In the genomic region with DNA sequence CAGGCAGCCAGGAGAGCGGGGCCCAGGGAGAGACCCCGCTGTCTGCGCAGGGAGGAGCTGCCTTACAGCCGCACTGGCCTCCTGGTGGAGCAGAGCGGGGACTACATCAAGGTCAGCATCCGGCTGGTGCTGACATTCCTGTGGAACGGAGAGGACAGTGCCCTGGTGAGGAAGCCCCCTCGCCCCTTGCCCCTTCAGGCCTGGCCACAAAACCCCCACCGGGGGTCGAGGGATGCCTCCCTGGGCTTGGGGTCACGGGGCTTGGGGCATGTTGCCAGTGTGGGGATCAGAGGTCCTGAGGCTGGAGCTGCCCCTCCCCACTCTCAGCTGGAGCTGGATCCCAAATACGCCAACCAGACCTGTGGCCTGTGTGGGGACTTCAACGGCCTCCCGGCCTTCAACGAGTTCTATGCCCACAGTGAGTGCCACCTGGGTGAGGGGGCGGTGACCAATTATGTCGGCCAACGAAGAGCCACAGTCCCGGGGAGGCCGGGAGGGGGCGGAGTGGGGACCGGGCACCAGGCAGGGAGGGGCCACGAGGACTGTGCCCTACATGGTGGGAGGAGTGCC, we compare ENCODE assay signal across 16 cellular contexts. TPM values are rescaled to one million over a fixed set of nuclear protein-coding genes. Genes with fewer than 3 reads are reported as not detected.
DNase-seq lines count a peak whose midpoint lies in the region; ATAC-seq, FAIRE-seq and TF ChIP-seq lines count a peak whose summit lies in the region.
"Had no signal": no experiment of that assay in that cellular context is flagged by ENCODE, and none has a peak within 500 bp of the region (broad histone marks: within the 10 kb centered on the region; RNA-seq: fewer than 3 reads in every experiment).

No MANE protein-coding gene starts in this region.

- H3K9me1 ChIP-seq in K562 (ENCODE audit: control insufficient read depth, insufficient read depth, low read length) = peaks cover 2% of the 10 kb centered on the region

- H3K36me3 ChIP-seq in K562 (ENCODE audit: control insufficient read depth, insufficient read depth, low read length) (no peaks in the 10 kb centered on the region), OCI-LY7 (ENCODE audit: insufficient read depth, low read length) (no peaks in the 10 kb centered on the region)

- H3K9ac ChIP-seq in K562 (ENCODE audit: insufficient read depth in 1 of 2, low read depth in 2 of 2, low read length in 2 of 2) = no peak overlapping the region

- no TSS peak for BruUV-seq in K562 (replicated peaks; lab: Mats Ljungman, UMichigan)
- no TSS peak for BruUV-seq in OCI-LY7 (replicated peaks; lab: Mats Ljungman, UMichigan)

- ATAC-seq in K562 (peak; percentile 71), left colon (no peak), HG03354 (IDR thresholded peaks at IDR 0.05; ENCODE audit: poor library complexity, severe bottlenecking, unreplicated experiment) (no peak)
- ATAC-seq: GM12878 had no signal

- no peaks in the 10 kb centered on the region for H3K9me3 ChIP-seq in K562 (replicated peaks; ENCODE audit: control insufficient read depth, insufficient read depth, low read depth, low read length)
- H3K9me3 ChIP-seq in OCI-LY7 (ENCODE audit: low read length) = no peaks in the 10 kb centered on the region

- no peaks in the 10 kb centered on the region for H3K9me2 ChIP-seq in OCI-LY7 (ENCODE audit: insufficient read depth, low read length)

- H3K4me3 ChIP-seq in K562 = no peak overlapping the region
- no peak overlapping the region for H3K4me3 ChIP-seq in OCI-LY7 (ENCODE audit: low read depth, low read length, poor library complexity, severe bottlenecking)
- H3K4me3 ChIP-seq: GM12878 had no signal

- H3K4me1 ChIP-seq in K562 (replicated peaks in 1 of 2; ENCODE audit: control insufficient read depth in 2 of 2, insufficient read depth in 2 of 2, low read length in 2 of 2) (peaks cover 0 to 77% of the 10 kb centered on the region in 2 experiments; a peak in 2 of 5 replicates), OCI-LY7 (ENCODE audit: insufficient read depth, low read length, poor library complexity, severe bottlenecking) (no peaks in the 10 kb centered on the region)

- H2AFZ ChIP-seq in K562 (ENCODE audit: low read depth, low read length) (no peak overlapping the region), OCI-LY7 (ENCODE audit: low read length) (no peak overlapping the region)

- 2% methylated on average over 15 of the region's 23 CpGs for WGBS in K562 (ENCODE audit: insufficient coverage, low coverage, missing lambda C conversion rate)

- in situ Hi-C loops in K562 (cut with MboI) = no loop called here
- in situ Hi-C loops in GM13976 (cut with MboI; ENCODE audit: low sequenced_read_pairs, unreplicated experiment) = no loop called here

- intact Hi-C loops in K562 (cut with micrococcal nuclease) (no loop called here), left colon (cut with DNase I, micrococcal nuclease) (no loop called here), OCI-LY7 (cut with micrococcal nuclease; ENCODE audit: unreplicated experiment) (no loop called here)

- peak; percentile 51 for TF ChIP-seq CTCF in 22Rv1 (IDR thresholded peaks at IDR 0.05)
- TF ChIP-seq CTCF in GM12872 (IDR thresholded peaks at IDR 0.05; ENCODE audit: insufficient read depth, low read depth, low read length) = 0 out of 3 replicates have a peak, but pooled peaks have one; percentile 9
- TF ChIP-seq CTCF in K562 (IDR thresholded peaks at IDR 0.05 in 2 of 3, conservative IDR thresholded peaks at IDR 0.05 in 1 of 3; ENCODE audit: insufficient read depth in 2 of 3, low read depth in 1 of 3, low read length in 3 of 3) = peak in 2 of 3 experiments; percentile 11 to 43; a peak in 3 of 6 replicates
- TF ChIP-seq CTCF in GM13976 (IDR thresholded peaks at IDR 0.05; ENCODE audit: borderline replicate concordance, control extremely low read depth, extremely low read depth, insufficient read depth, missing control alignments) = no peak
- TF ChIP-seq CTCF in OCI-LY7 (conservative IDR thresholded peaks at IDR 0.05; ENCODE audit: low read length) = no peak

- no peak for TF ChIP-seq RAD21 in K562 (CRISPR knock-in tag; conservative IDR thresholded peaks at IDR 0.05 in 1 of 2, IDR thresholded peaks at IDR 0.05 in 1 of 2)

- H3K27ac ChIP-seq in 22Rv1 (no peak overlapping the region), K562 (ENCODE audit: extremely low read depth, low read depth, low read length) (no peak overlapping the region), OCI-LY7 (ENCODE audit: low read depth, low read length, poor library complexity, severe bottlenecking) (no peak overlapping the region)
- H3K27ac ChIP-seq: C4-2B had no signal

- FAIRE-seq in K562 (lab: Jason Lieb, UNC) = no peak
- FAIRE-seq: endothelial cell of umbilical vein, GM12878, HTR-8/SVneo had no signal

- peak; percentile 24 to 64 (median 60) for DNase-seq in K562 (ENCODE audit: extremely low read depth in 1 of 4, low spot score in 3 of 4)
- peak; percentile 13 to 25 for DNase-seq in left colon
- no peak for DNase-seq in GM13976 (ENCODE audit: low spot score)
- DNase-seq in HT-29 (ENCODE audit: low spot score) = no peak
- DNase-seq in OCI-LY7 (ENCODE audit: low spot score) = no peak
- DNase-seq: NCI-H1694 treated with DMSO at 0.1 percent for 48 hours; stimulated activated CD4-positive, alpha-beta T cell treated with anti-CD3 and anti-CD28 coated beads, Interleukin-4, amount 100 ng/mL, for 24 hours had no signal

- POLR2A ChIA-PET in K562 (lab: Yijun Ruan, JAX) (interaction anchor here (0.6 kb wide), 1 partner anchor 1689 kb away, joined by 5 read pairs; no protein-coding TSS in a partner anchor), OCI-LY7 (lab: Charles Lee) (no interaction called here)

- H3K79me2 ChIP-seq in K562 (ENCODE audit: control insufficient read depth, insufficient read depth, low read length) (no peaks in the 10 kb centered on the region), OCI-LY7 (ENCODE audit: insufficient read depth, low read depth, low read length) (no peaks in the 10 kb centered on the region)

- CTCF ChIA-PET in K562 (lab: Yijun Ruan, JAX; ENCODE audit: low intra/inter-chr PET ratio) = no interaction called here
- CTCF ChIA-PET in OCI-LY7 (lab: Charles Lee; ENCODE audit: unreplicated experiment) = no interaction called here

- H3K27me3 ChIP-seq in K562 (ENCODE audit: control insufficient read depth in 2 of 2, insufficient read depth in 2 of 2, low read length in 2 of 2) = peaks cover 0 to 51% of the 10 kb centered on the region in 2 experiments; a peak in 2 of 5 replicates

- no peak for TF ChIP-seq EP300 in K562 (IDR thresholded peaks at IDR 0.05; ENCODE audit: low read length)

- H4K20me1 ChIP-seq in K562 (replicated peaks; ENCODE audit: control insufficient read depth, insufficient read depth, low read length) = 0 out of 2 replicates have a peak, but pooled peaks cover 6% of the 10 kb centered on the region
- H4K20me1 ChIP-seq in OCI-LY7 (ENCODE audit: insufficient read depth, low read length) = no peaks in the 10 kb centered on the region

- no peak overlapping the region for H3K4me2 ChIP-seq in K562 (ENCODE audit: insufficient read depth, low read length)
- no peak overlapping the region for H3K4me2 ChIP-seq in OCI-LY7 (ENCODE audit: low read length)

- no peak for TF ChIP-seq POLR2A in K562 (conservative IDR thresholded peaks at IDR 0.05)

TF ChIP-seq in K562, 482 proteins besides CTCF, POLR2A, EP300 and RAD21:
- TF ChIP-seq PYGO2 (tag; IDR thresholded peaks at IDR 0.05) (no peak), NRF1 (conservative IDR thresholded peaks at IDR 0.05 in 1 of 2, IDR thresholded peaks at IDR 0.05 in 1 of 2) (0 out of 4 replicates have a peak, but pooled peaks of 1 of the 2 experiments have one; percentile 20)

RNA-seq across cellular contexts. Expression of gene MUC5B, which starts 4.2 kb away (rescaled TPM):
- not detected in 2 replicates for total RNA-seq in K562 (2011; cell fraction: chromatin; rRNA removed; ENCODE audit: low replicate concordance)
- total RNA-seq in K562 (2011; cell fraction: nucleolus; rRNA removed) = not detected in 2 replicates
- not detected in 2 replicates for total RNA-seq in K562 (2011; cell fraction: nucleoplasm; rRNA removed)
- total RNA-seq in K562 (2014; rRNA removed) (0.04 TPM in 1 of 2 replicates, not detected in the other), K562 (2014; rRNA removed; fragmentation: Illumina TruSeq; extraction: Trizol) (not detected in 2 replicates), K562 (2015; rRNA removed; fragmentation: Illumina TruSeq; extraction: Trizol) (not detected in 2 replicates), K562 (2021) (0.95 and 1.2 TPM in 2 replicates), left colon (100 to 1,000 TPM; 258 to 369 TPM), OCI-LY7 (2022) (0.02 TPM in 1 of 2 replicates, not detected in the other)
- polyA plus RNA-seq in K562 (2011; rRNA removed) (under 0.01 TPM in 1 of 2 replicates, not detected in the other), K562 (2014; fragmentation: Illumina TruSeq; extraction: Trizol) (0.01 TPM in 1 of 2 replicates, not detected in the other), K562 (2014; fragmentation: Nextera tagmentation; extraction: Ambion mirVana) (not detected), K562 (2014; rRNA removed) (0.04 TPM in 1 of 2 replicates, not detected in the other)
- 0.01 TPM in 2 replicates for polyA plus RNA-seq in K562 (2011; cell fraction: cytosol; rRNA removed)
- polyA plus RNA-seq in K562 (2011; cell fraction: nucleus; rRNA removed) = not detected in 2 replicates
- polyA plus RNA-seq in K562 (2012) = 0.03 TPM in 2 replicates
- not detected in 2 replicates for polyA minus RNA-seq in K562 (2011; rRNA and poly(A)+ RNA removed)
- not detected in 2 replicates for polyA minus RNA-seq in K562 (2011; cell fraction: cytosol; rRNA and poly(A)+ RNA removed)
- under 0.01 TPM in 1 of 2 replicates, not detected in the other for polyA minus RNA-seq in K562 (2011; cell fraction: nucleus; rRNA and poly(A)+ RNA removed)
- 0.10 and 4.3 TPM in 2 replicates for total RNA-seq in HT-29 (2014; rRNA removed; shearing (Covaris generic))
- under 0.01 TPM in 1 of 2 replicates, not detected in the other for total RNA-seq in OCI-LY7 (2014; rRNA removed; shearing (Covaris generic))
- total RNA-seq: endothelial cell of umbilical vein; subcutaneous adipose tissue; T-helper 2 cell treated with Interferon-gamma antibody and Interleukin-4, amounts not matched to agents 100 ng/mL and 5 ng/mL, for 36 hours had no signal
- polyA plus RNA-seq: endothelial cell of umbilical vein, GM12878 had no signal

Comparison
In these comparisons a context has a peak if more than half of its experiments do, and no peak if none do; other contexts are left out.
1. CTCF ChIP-seq: peak in 22Rv1 (single experiment), GM12872 (single experiment) and K562 (2 of 3); none in GM13976 (single experiment) and OCI-LY7 (single experiment).
2. DNase-seq: peak in K562 (4 of 4) and left colon (2 of 2); none in GM13976 (single experiment), HT-29 (single experiment) and OCI-LY7 (single experiment).
3. RNA of gene MUC5B, which starts 4.2 kb away (total RNA-seq): 258 to 369 TPM in left colon; 0.10 to 4.3 TPM in HT-29, under 0.01 to 0.02 TPM in OCI-LY7 and 0.04 to 1.2 TPM in K562; every median in the first group is over 10 times any median in the second.